Comparison of ENCODE assay signal across 8 cellular contexts in the genomic region with DNA sequence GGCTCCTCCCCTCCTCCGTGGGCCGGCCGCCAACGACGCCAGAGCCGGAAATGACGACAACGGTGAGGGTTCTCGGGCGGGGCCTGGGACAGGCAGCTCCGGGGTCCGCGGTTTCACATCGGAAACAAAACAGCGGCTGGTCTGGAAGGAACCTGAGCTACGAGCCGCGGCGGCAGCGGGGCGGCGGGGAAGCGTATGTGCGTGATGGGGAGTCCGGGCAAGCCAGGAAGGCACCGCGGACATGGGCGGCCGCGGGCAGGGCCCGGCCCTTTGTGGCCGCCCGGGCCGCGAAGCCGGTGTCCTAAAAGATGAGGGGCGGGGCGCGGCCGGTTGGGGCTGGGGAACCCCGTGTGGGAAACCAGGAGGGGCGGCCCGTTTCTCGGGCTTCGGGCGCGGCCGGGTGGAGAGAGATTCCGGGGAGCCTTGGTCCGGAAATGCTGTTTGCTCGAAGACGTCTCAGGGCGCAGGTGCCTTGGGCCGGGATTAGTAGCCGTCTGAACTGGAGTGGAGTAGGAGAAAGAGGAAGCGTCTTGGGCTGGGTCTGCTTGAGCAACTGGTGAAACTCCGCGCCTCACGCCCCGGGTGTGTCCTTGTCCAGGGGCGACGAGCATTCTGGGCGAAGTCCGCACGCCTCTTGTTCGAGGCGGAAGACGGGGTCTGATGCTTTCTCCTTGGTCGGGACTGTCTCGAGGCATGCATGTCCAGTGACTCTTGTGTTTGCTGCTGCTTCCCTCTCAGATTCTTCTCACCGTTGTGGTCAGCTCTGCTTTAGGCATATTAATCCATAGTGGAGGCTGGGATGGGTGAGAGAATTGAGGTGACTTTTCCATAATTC. TPM values are rescaled to one million over a fixed set of nuclear protein-coding genes. Genes with fewer than 3 reads are reported as not detected.
DNase-seq lines count a peak whose midpoint lies in the region; ATAC-seq and TF ChIP-seq lines count a peak whose summit lies in the region.

A gene (plus strand): TSS at position 121 of the 835 bp plus-strand sequence. CDS start 11,513 bp downstream, outside the sequence.

- H3K27me3 Mint-ChIP-seq in activated naive CD8-positive, alpha-beta T cell: no peaks in the 10 kb centered on the region

- peak; percentile 95 for ATAC-seq in HG02610 (IDR thresholded peaks at IDR 0.05; ENCODE audit: unreplicated experiment)
- peak; percentile 97 for ATAC-seq in omental fat pad (ENCODE audit: low FRiP score)

- peaks cover 30% of the 10 kb centered on the region for H3K4me1 Mint-ChIP-seq in activated naive CD8-positive, alpha-beta T cell (ENCODE audit: low read depth)

- H3K9me3 Mint-ChIP-seq in activated naive CD8-positive, alpha-beta T cell (ENCODE audit: low read depth): no peaks in the 10 kb centered on the region

- peak within 1 kb of the TSS; percentile 96 for H3K27ac Mint-ChIP-seq in activated naive CD8-positive, alpha-beta T cell

- peaks cover 6% of the 10 kb centered on the region for H3K36me3 Mint-ChIP-seq in activated naive CD8-positive, alpha-beta T cell

- CTCF ChIA-PET in GM10248 (lab: Yijun Ruan, JAX): interaction anchor here (1.3 kb wide), 1 partner anchor 20 kb away, joined by 4 read pairs; no protein-coding TSS in a partner anchor

- H3K27ac ChIP-seq in temporal lobe (ENCODE audit: low read depth, low read length): peak within 1 kb of the TSS; percentile 75

- H3K4me3 Mint-ChIP-seq in activated naive CD8-positive, alpha-beta T cell: peak within 1 kb of the TSS; percentile 92

- TF ChIP-seq CTCF in GM10248 (IDR thresholded peaks at IDR 0.05; ENCODE audit: control extremely low read depth, extremely low read depth, low read depth, missing control alignments): no peak
- TF ChIP-seq CTCF in omental fat pad (IDR thresholded peaks at IDR 0.05): no peak

- POLR2A ChIA-PET in GM10248 (lab: Yijun Ruan, JAX): interaction anchor here (0.6 to 1.3 kb wide), 7 partner anchors 78 to 1290 kb away, joined by 3 to 5 read pairs (median 3); a partner anchor contains a TSS

- peak; percentile 99 for DNase-seq in GM10248 (ENCODE audit: extremely low spot score)
- DNase-seq in NCI-H1092 treated with DMSO at 0.1 percent for 48 hours (lab: John Stamatoyannopoulos, UW): peak; percentile 90
- DNase-seq in SKM-1 treated with dmso at 0.1 percent for 144 hours (lab: John Stamatoyannopoulos, UW; ENCODE audit: unreplicated experiment): peak; percentile 67
- peak; percentile 52 for DNase-seq in glomerular endothelial cell (ENCODE audit: extremely low read depth, low read depth, low spot score)
- peak; percentile 96 for DNase-seq in omental fat pad (ENCODE audit: low spot score)

RNA-seq across cellular contexts. Expression of the gene that starts here (rescaled TPM):
- 43.0 and 51.5 TPM in 2 replicates for total RNA-seq in glomerular endothelial cell
- 10 to 100 TPM; 53.4 to 56.9 (median 55.7) TPM for total RNA-seq in omental fat pad
- 52.9 TPM for total RNA-seq in temporal lobe

Comparison
In these comparisons a context has a peak if more than half of its experiments do, and no peak if none do; other contexts are left out.
1. Peak in every context shown above with its lines: DNase-seq, ATAC-seq and H3K27ac ChIP-seq.